ENCODE assay signal across 8 cellular contexts in genomic region chr1:10694633-10695627, GRCh38.
A peak's percentile ranks its signal among the peaks of the same experiment; 100 is the strongest.
DNase-seq lines count a peak whose midpoint lies in the region; ATAC-seq and TF ChIP-seq lines count a peak whose summit lies in the region.

No MANE protein-coding gene starts in this region.

- peaks cover 18% of the 10 kb centered on the region for H3K27me3 ChIP-seq in HUES48 (ENCODE audit: control insufficient read depth, insufficient read depth, low read length)

- H3K4me3 ChIP-seq in HUES48 (ENCODE audit: low read depth, low read length), result peak overlapping the region; percentile 62
- H3K4me3 ChIP-seq in mucosa of descending colon, result no peak overlapping the region

- intact Hi-C loops in mucosa of descending colon (cut with DNase I, micrococcal nuclease), result loop anchor here in 1 of 2 donors (10.0 kb wide), 1 partner anchor 100 kb away; the partner anchor contains the start of gene CASZ1

- no peak for TF ChIP-seq CTCF in mucosa of descending colon (IDR thresholded peaks at IDR 0.05)

- no peak overlapping the region for H3K27ac ChIP-seq in HUES48 (ENCODE audit: low read depth, low read length)

- H3K4me1 ChIP-seq in HUES48 (ENCODE audit: control insufficient read depth, insufficient read depth, low read length) (0 out of 2 replicates have a peak, but pooled peaks cover 12% of the 10 kb centered on the region), mucosa of descending colon (ENCODE audit: low read depth) (peaks cover 20% of the 10 kb centered on the region)

- no peak overlapping the region for H3K9ac ChIP-seq in HUES48 (ENCODE audit: low read depth, low read length)

- DNase-seq in Ammon's horn (ENCODE audit: low spot score) (peak; percentile 84), OCI-M1 (lab: John Stamatoyannopoulos, UW) (peak; percentile 79), erythroblast (lab: John Stamatoyannopoulos, UW) (peak; percentile 82 to 88), mucosa of descending colon (peak; percentile 89 to 93 (median 91))
- peak; percentile 79 for DNase-seq in activated T-cell treated with anti-CD3 and anti-CD28 coated beads, Interleukin-2, amount 50 U/mL, for 1 hour
- DNase-seq in stimulated activated CD8-positive, alpha-beta memory T cell treated with anti-CD3 and anti-CD28 coated beads, Interleukin-2, amount 100 ng/mL, for 48 hours (ENCODE audit: low read depth in 2 of 2), result peak; percentile 55 to 61

- peak; percentile 45 for ATAC-seq in GM19328 (IDR thresholded peaks at IDR 0.05; ENCODE audit: unreplicated experiment)
- ATAC-seq in mucosa of descending colon, result peak; percentile 76

- H3K36me3 ChIP-seq in HUES48 (ENCODE audit: control insufficient read depth, insufficient read depth, low read length), result no peaks in the 10 kb centered on the region
- H3K36me3 ChIP-seq in mucosa of descending colon (ENCODE audit: low read depth), result no peaks in the 10 kb centered on the region

- no peaks in the 10 kb centered on the region for H3K9me3 ChIP-seq in HUES48 (ENCODE audit: control insufficient read depth, insufficient read depth, low read length)
- no peaks in the 10 kb centered on the region for H3K9me3 ChIP-seq in mucosa of descending colon

- no peak for TF ChIP-seq POLR2A in erythroblast (IDR thresholded peaks at IDR 0.05; ENCODE audit: low read length)
